Comparison of ENCODE assay signal across 8 cellular contexts in the genomic region with DNA sequence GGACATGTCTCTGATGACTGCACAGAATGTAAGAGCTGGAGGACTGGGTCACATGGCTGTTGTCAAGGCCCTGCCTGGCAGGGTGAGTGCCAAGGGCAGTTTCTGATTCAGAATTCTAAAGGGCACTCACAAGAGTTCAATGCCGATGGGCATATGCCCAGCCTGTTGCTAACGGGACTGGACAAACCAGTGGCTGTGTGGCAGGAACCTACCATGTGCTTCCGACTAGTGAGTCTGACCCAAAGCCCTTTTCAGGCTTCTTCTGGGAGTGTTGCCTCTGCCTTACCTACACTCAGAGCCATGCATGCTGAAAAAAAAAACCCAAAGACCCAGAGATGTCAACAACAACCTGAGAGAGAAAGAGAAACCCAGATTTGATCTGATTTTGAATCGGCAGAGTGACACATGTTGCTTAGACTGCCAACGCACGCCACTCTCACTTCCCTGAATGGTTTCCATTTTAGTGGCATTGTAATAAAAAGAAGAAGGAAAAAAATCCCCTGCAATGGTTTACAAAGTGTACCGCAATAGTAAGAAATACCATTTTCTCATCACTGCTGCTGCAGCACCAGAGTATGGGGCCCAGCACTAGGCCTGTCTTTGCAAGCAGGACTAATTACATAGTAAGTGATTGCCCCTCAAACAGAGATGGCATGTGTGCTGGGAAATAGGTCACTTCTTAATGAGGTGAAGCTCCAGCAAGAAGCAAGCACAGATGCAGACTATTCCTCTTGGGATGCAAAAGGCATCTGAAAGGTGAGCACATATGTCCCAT.
DNase-seq lines count a peak whose midpoint lies in the region; ATAC-seq and TF ChIP-seq lines count a peak whose summit lies in the region.

No MANE protein-coding gene starts in this region.

- H3K4me2 ChIP-seq in OCI-LY1 (ENCODE audit: low read length): peak overlapping the region; percentile 50

- H3K79me2 ChIP-seq in OCI-LY1 (ENCODE audit: insufficient read depth, low read length): no peaks in the 10 kb centered on the region

- DNase-seq in right cardiac atrium (peak in 2 of 3 donors; percentile 33 to 53), UCSD-AML1 (lab: John Stamatoyannopoulos, UW; ENCODE audit: unreplicated experiment) (no peak), COLO668 (lab: John Stamatoyannopoulos, UW; ENCODE audit: unreplicated experiment) (no peak), NCI-H510A treated with DMSO at 0.1 percent for 48 hours (lab: John Stamatoyannopoulos, UW) (no peak), foreskin keratinocyte (no peak)

- H3K27me3 ChIP-seq in OCI-LY1 (ENCODE audit: insufficient read depth, low read length) (no peaks in the 10 kb centered on the region), right cardiac atrium (ENCODE audit: control insufficient read depth, insufficient read depth) (no peaks in the 10 kb centered on the region), foreskin keratinocyte (no peaks in the 10 kb centered on the region)

- H3F3A ChIP-seq in OCI-LY1 (ENCODE audit: insufficient read depth, low read length): no peaks in the 10 kb centered on the region

- peak overlapping the region; percentile 14; the same call in 1 of the 2 replicates for H2AFZ ChIP-seq in OCI-LY1 (ENCODE audit: low read length)

- peak overlapping the region; percentile 41 for H3K9ac ChIP-seq in OCI-LY1 (ENCODE audit: low read length)

- intact Hi-C loops in right cardiac atrium (cut with DNase I): no loop called here

- TF ChIP-seq CTCF in OCI-LY1 (IDR thresholded peaks at IDR 0.05; ENCODE audit: low read length): no peak
- TF ChIP-seq CTCF in foreskin keratinocyte (conservative IDR thresholded peaks at IDR 0.05): no peak

- no peak overlapping the region for H3K4me3 ChIP-seq in OCI-LY1 (ENCODE audit: low read depth, low read length, poor library complexity, severe bottlenecking)
- no peak overlapping the region for H3K4me3 ChIP-seq in right cardiac atrium (ENCODE audit: low read length)

- H3K27ac ChIP-seq in OCI-LY1 (ENCODE audit: low read depth, low read length, poor library complexity, severe bottlenecking): peak overlapping the region; percentile 96
- H3K27ac ChIP-seq in right cardiac atrium (ENCODE audit: low read length): no peak overlapping the region
- H3K27ac ChIP-seq in foreskin keratinocyte: no peak overlapping the region

- 79% methylated on average over 7 of the region's 7 CpGs for WGBS in right cardiac atrium

- H3K9me3 ChIP-seq in OCI-LY1 (ENCODE audit: low read length) (no peaks in the 10 kb centered on the region), right cardiac atrium (ENCODE audit: control insufficient read depth, low read length) (no peaks in the 10 kb centered on the region)

- H3K9me2 ChIP-seq in OCI-LY1 (ENCODE audit: low read depth, low read length): no peaks in the 10 kb centered on the region

- H4K20me1 ChIP-seq in OCI-LY1 (ENCODE audit: insufficient read depth, low read length): no peaks in the 10 kb centered on the region

- H3K36me3 ChIP-seq in OCI-LY1 (ENCODE audit: insufficient read depth, low read length): no peaks in the 10 kb centered on the region

- ATAC-seq in GM18870 (IDR thresholded peaks at IDR 0.05; ENCODE audit: unreplicated experiment) (peak; percentile 88), HG02678 (IDR thresholded peaks at IDR 0.05; ENCODE audit: unreplicated experiment) (peak; percentile 85), right cardiac atrium (peak; percentile 47 to 51), foreskin keratinocyte (no peak)

- peaks cover 67% of the 10 kb centered on the region for H3K4me1 ChIP-seq in OCI-LY1 (ENCODE audit: insufficient read depth, low read length, severe bottlenecking)
- H3K4me1 ChIP-seq in right cardiac atrium (ENCODE audit: control insufficient read depth, insufficient read depth, low read length): peaks cover 7% of the 10 kb centered on the region
- H3K4me1 ChIP-seq in foreskin keratinocyte: no peaks in the 10 kb centered on the region

Comparison
In these comparisons a context has a peak if more than half of its experiments do, and no peak if none do; other contexts are left out.
1. DNase-seq: peak in right cardiac atrium (2 of 3); none in UCSD-AML1 (single experiment), COLO668 (single experiment), NCI-H510A treated with DMSO at 0.1 percent for 48 hours (single experiment) and foreskin keratinocyte (0 of 2).